ENCODE assay signal across 25 cellular contexts in genomic region chr2:40004336-40004735, GRCh38.
A peak's percentile ranks its signal among the peaks of the same experiment; 100 is the strongest.
DNase-seq lines count a peak whose midpoint lies in the region; ATAC-seq and TF ChIP-seq lines count a peak whose summit lies in the region.
"Had no signal": no experiment of that assay in that cellular context is flagged by ENCODE, and none has a peak within 500 bp of the region (broad histone marks: within the 10 kb centered on the region; RNA-seq: fewer than 3 reads in every experiment).

No MANE protein-coding gene starts in this region.

- H3K27me3 ChIP-seq in osteoblast (ENCODE audit: insufficient read depth, low read length), result no peaks in the 10 kb centered on the region
- H3K27me3 ChIP-seq: colonic mucosa had no signal

- H3K27me3 Mint-ChIP-seq in activated CD4-positive, alpha-beta T cell treated with anti-CD3 and anti-CD28 coated beads for 36 hours, result no peaks in the 10 kb centered on the region
- H3K27me3 Mint-ChIP-seq in activated CD4-positive, alpha-beta T cell treated with anti-CD3 and anti-CD28 coated beads, Interleukin-2, amount 10 ng/mL, durations not matched to agents 7 days and 5 days, result no peaks in the 10 kb centered on the region
- H3K27me3 Mint-ChIP-seq: activated naive CD8-positive, alpha-beta T cell treated with anti-CD3 and anti-CD28 coated beads, Interleukin-2, amount 50 U/mL, for 24 hours; brain; memory B cell; T-helper 17 cell had no signal

- H3K4me2 ChIP-seq in osteoblast (ENCODE audit: insufficient read depth, low read length), result no peak overlapping the region

- no peak for TF ChIP-seq CTCF in choroid plexus epithelial cell (conservative IDR thresholded peaks at IDR 0.05; ENCODE audit: low read depth, low read length)
- TF ChIP-seq CTCF in osteoblast (IDR thresholded peaks at IDR 0.05; ENCODE audit: extremely low read depth, low read depth, low read length), result no peak

- DNase-seq in activated CD4-positive, alpha-beta T cell treated with anti-CD3 and anti-CD28 coated beads for 36 hours, result no peak
- DNase-seq in activated CD4-positive, alpha-beta T cell treated with anti-CD3 and anti-CD28 coated beads, Interleukin-2, amount 10 ng/mL, durations not matched to agents 7 days and 5 days, result no peak
- DNase-seq in HT1080 (ENCODE audit: low read depth), result peak; percentile 44
- DNase-seq in choroid plexus epithelial cell (ENCODE audit: low read depth), result peak; percentile 22
- peak; percentile 73 for DNase-seq in osteoblast (ENCODE audit: insufficient read length, low spot score, missing footprints)
- no peak for DNase-seq in cortex of kidney (lab: John Stamatoyannopoulos, UW)
- DNase-seq in activated CD4-positive, alpha-beta T cell treated with anti-CD3 and anti-CD28 coated beads, Interleukin-2, amount 50 U/mL, for 48 hours, result no peak
- no peak for DNase-seq in activated gamma-delta T cell (lab: John Stamatoyannopoulos, UW)
- DNase-seq: activated CD4-positive, alpha-beta T cell treated with anti-CD3 and anti-CD28 coated beads, Interleukin-2, amount 50 U/mL, for 4 hours; activated effector memory CD4-positive, alpha-beta T cell treated with Interleukin-2 at 50 U/mL for 16 hours; activated naive CD8-positive, alpha-beta T cell treated with anti-CD3 and anti-CD28 coated beads, Interleukin-2, amount 50 U/mL, for 24 hours; colonic mucosa; glutamatergic neuron; left cardiac atrium; NCI-H1092; NCI-H187 treated with DMSO at 0.1 percent for 48 hours; NCI-H2227 treated with DMSO at 0.1 percent for 48 hours; psoas muscle; small intestine; stimulated activated CD4-positive, alpha-beta T cell treated with anti-CD3 and anti-CD28 coated beads, Interleukin-1b, Interleukin-23, amount 100 ng/mL, for 48 hours; T-helper 17 cell had no signal

- H3K4me3 Mint-ChIP-seq in activated CD4-positive, alpha-beta T cell treated with anti-CD3 and anti-CD28 coated beads for 36 hours, result no peak overlapping the region
- H3K4me3 Mint-ChIP-seq in activated CD4-positive, alpha-beta T cell treated with anti-CD3 and anti-CD28 coated beads, Interleukin-2, amount 10 ng/mL, durations not matched to agents 7 days and 5 days, result no peak overlapping the region
- H3K4me3 Mint-ChIP-seq: activated naive CD8-positive, alpha-beta T cell treated with anti-CD3 and anti-CD28 coated beads, Interleukin-2, amount 50 U/mL, for 24 hours; brain; memory B cell; T-helper 17 cell had no signal

- H3K4me1 ChIP-seq in osteoblast (ENCODE audit: insufficient read depth, low read length), result peaks cover 10% of the 10 kb centered on the region
- H3K4me1 ChIP-seq: colonic mucosa, psoas muscle had no signal

- H3K4me3 ChIP-seq in choroid plexus epithelial cell (ENCODE audit: low read depth, low read length) (no peak overlapping the region), osteoblast (ENCODE audit: insufficient read depth, low read length) (no peak overlapping the region)
- H3K4me3 ChIP-seq: colonic mucosa, GM12878, psoas muscle had no signal

- no peaks in the 10 kb centered on the region for H3K79me2 ChIP-seq in osteoblast (ENCODE audit: insufficient read depth, low read length)

- no peaks in the 10 kb centered on the region for H3K36me3 ChIP-seq in osteoblast (ENCODE audit: insufficient read depth, low read length)
- H3K36me3 ChIP-seq: colonic mucosa had no signal

- H3K36me3 Mint-ChIP-seq in activated CD4-positive, alpha-beta T cell treated with anti-CD3 and anti-CD28 coated beads for 36 hours (ENCODE audit: low read depth), result no peaks in the 10 kb centered on the region
- H3K36me3 Mint-ChIP-seq in activated CD4-positive, alpha-beta T cell treated with anti-CD3 and anti-CD28 coated beads, Interleukin-2, amount 10 ng/mL, durations not matched to agents 7 days and 5 days (ENCODE audit: low read depth), result no peaks in the 10 kb centered on the region
- H3K36me3 Mint-ChIP-seq: brain, memory B cell had no signal

- no peaks in the 10 kb centered on the region for H3K9me3 ChIP-seq in osteoblast (ENCODE audit: low read depth, low read length)
- H3K9me3 ChIP-seq: colonic mucosa, psoas muscle had no signal

- peak overlapping the region; percentile 29 for H3K27ac Mint-ChIP-seq in activated CD4-positive, alpha-beta T cell treated with anti-CD3 and anti-CD28 coated beads for 36 hours
- H3K27ac Mint-ChIP-seq in activated CD4-positive, alpha-beta T cell treated with anti-CD3 and anti-CD28 coated beads, Interleukin-2, amount 10 ng/mL, durations not matched to agents 7 days and 5 days, result no peak overlapping the region
- H3K27ac Mint-ChIP-seq: activated naive CD8-positive, alpha-beta T cell treated with anti-CD3 and anti-CD28 coated beads, Interleukin-2, amount 50 U/mL, for 24 hours; brain; memory B cell; T-helper 17 cell had no signal

- peak; percentile 44 for ATAC-seq in activated CD4-positive, alpha-beta T cell treated with anti-CD3 and anti-CD28 coated beads for 36 hours
- ATAC-seq: activated naive CD8-positive, alpha-beta T cell treated with anti-CD3 and anti-CD28 coated beads, Interleukin-2, amount 50 U/mL, for 24 hours; GM12878; psoas muscle; T-helper 17 cell had no signal

- H3K9me3 Mint-ChIP-seq in activated CD4-positive, alpha-beta T cell treated with anti-CD3 and anti-CD28 coated beads for 36 hours (ENCODE audit: low read depth), result no peaks in the 10 kb centered on the region
- peaks cover 2% of the 10 kb centered on the region for H3K9me3 Mint-ChIP-seq in activated CD4-positive, alpha-beta T cell treated with anti-CD3 and anti-CD28 coated beads, Interleukin-2, amount 10 ng/mL, durations not matched to agents 7 days and 5 days
- H3K9me3 Mint-ChIP-seq: activated naive CD8-positive, alpha-beta T cell treated with anti-CD3 and anti-CD28 coated beads, Interleukin-2, amount 50 U/mL, for 24 hours; brain; memory B cell had no signal

- CTCF ChIA-PET in activated CD4-positive, alpha-beta T cell treated with anti-CD3 and anti-CD28 coated beads for 36 hours (lab: Charles Lee), result interaction anchor here (1.0 to 1.7 kb wide), 2 partner anchors 9 to 18 kb away, joined by 3 to 4 read pairs; no protein-coding TSS in a partner anchor
- CTCF ChIA-PET in activated CD4-positive, alpha-beta T cell treated with anti-CD3 and anti-CD28 coated beads, Interleukin-2, amount 10 ng/mL, durations not matched to agents 7 days and 5 days (lab: Charles Lee), result no interaction called here

- intact Hi-C loops in activated CD4-positive, alpha-beta T cell treated with anti-CD3 and anti-CD28 coated beads for 36 hours (cut with DNase I, micrococcal nuclease), result no loop called here

- peak overlapping the region; percentile 67 for H3K27ac ChIP-seq in osteoblast (ENCODE audit: low read depth, low read length)
- H3K27ac ChIP-seq: colonic mucosa, psoas muscle, RWPE1 had no signal

- H3K4me1 Mint-ChIP-seq in activated CD4-positive, alpha-beta T cell treated with anti-CD3 and anti-CD28 coated beads for 36 hours, result peaks cover 3% of the 10 kb centered on the region
- H3K4me1 Mint-ChIP-seq in activated CD4-positive, alpha-beta T cell treated with anti-CD3 and anti-CD28 coated beads, Interleukin-2, amount 10 ng/mL, durations not matched to agents 7 days and 5 days, result no peaks in the 10 kb centered on the region
- H3K4me1 Mint-ChIP-seq: activated naive CD8-positive, alpha-beta T cell treated with anti-CD3 and anti-CD28 coated beads, Interleukin-2, amount 50 U/mL, for 24 hours; brain; memory B cell; T-helper 17 cell had no signal

- H4K20me1 ChIP-seq in osteoblast (ENCODE audit: insufficient read depth, low read length), result no peaks in the 10 kb centered on the region

- peak overlapping the region; percentile 39 for H2AFZ ChIP-seq in osteoblast (ENCODE audit: low read length)

- POLR2A ChIA-PET in activated CD4-positive, alpha-beta T cell treated with anti-CD3 and anti-CD28 coated beads for 36 hours (lab: Charles Lee), result no interaction called here
- POLR2A ChIA-PET in activated CD4-positive, alpha-beta T cell treated with anti-CD3 and anti-CD28 coated beads, Interleukin-2, amount 10 ng/mL, durations not matched to agents 7 days and 5 days (lab: Charles Lee), result interaction anchor here (0.6 kb wide), 1 partner anchor 373 kb away, joined by 3 read pairs; no protein-coding TSS in a partner anchor

Comparison
In these comparisons a context has a peak if more than half of its experiments do, and no peak if none do; other contexts are left out.
1. DNase-seq: peak in HT1080 (single experiment), choroid plexus epithelial cell (single experiment) and osteoblast (single experiment); none in activated CD4-positive, alpha-beta T cell treated with anti-CD3 and anti-CD28 coated beads for 36 hours (single experiment), activated CD4-positive, alpha-beta T cell treated with anti-CD3 and anti-CD28 coated beads, Interleukin-2, amount 10 ng/mL, durations not matched to agents 7 days and 5 days (single experiment), cortex of kidney (single experiment), activated CD4-positive, alpha-beta T cell treated with anti-CD3 and anti-CD28 coated beads, Interleukin-2, amount 50 U/mL, for 48 hours (0 of 2) and activated gamma-delta T cell (single experiment).